ENCODE assay signal across 16 cellular contexts in genomic region chr1:25559031-25559430, GRCh38. TPM values are rescaled to one million over a fixed set of nuclear protein-coding genes. Genes with fewer than 3 reads are reported as not detected.
DNase-seq lines count a peak whose midpoint lies in the region; ATAC-seq, FAIRE-seq and TF ChIP-seq lines count a peak whose summit lies in the region.
"Had no signal": no experiment of that assay in that cellular context is flagged by ENCODE, and none has a peak within 500 bp of the region (broad histone marks: within the 10 kb centered on the region; RNA-seq: fewer than 3 reads in every experiment).

No MANE protein-coding gene starts in this region.

- FAIRE-seq in endothelial cell of umbilical vein (lab: Jason Lieb, UNC): peak; percentile 67
- FAIRE-seq: islet of Langerhans, pancreas had no signal

- H3K27ac ChIP-seq in CD8-positive, alpha-beta T cell (ENCODE audit: low read depth, low read length): peak overlapping the region; percentile 55
- H3K27ac ChIP-seq in RWPE1 (0 out of 2 replicates have a peak overlapping the region, but pooled peaks have one; percentile 6), endothelial cell of umbilical vein (ENCODE audit: insufficient read depth, low read depth, low read length) (peak overlapping the region; percentile 21), psoas muscle (peak overlapping the region; percentile 53), body of pancreas (no peak overlapping the region)
- H3K27ac ChIP-seq: pancreas, thoracic aorta had no signal

- dilution Hi-C loops in endothelial cell of umbilical vein (cut with MboI; ENCODE audit: extremely low pct_ligation_motif_present, low sequenced_read_pairs): no loop called here

- H3K36me3 Mint-ChIP-seq in CD8-positive, alpha-beta T cell: peaks cover 76% of the 10 kb centered on the region
- H3K36me3 Mint-ChIP-seq in natural killer cell: no peaks in the 10 kb centered on the region
- H3K36me3 Mint-ChIP-seq: brain had no signal

- H3K9ac ChIP-seq in endothelial cell of umbilical vein (replicated peaks; ENCODE audit: extremely low read depth, insufficient read depth, low read length): no peak overlapping the region

- no peaks in the 10 kb centered on the region for H3K79me2 ChIP-seq in endothelial cell of umbilical vein (ENCODE audit: control insufficient read depth, insufficient read depth, low read length)

- H3K27me3 Mint-ChIP-seq in CD8-positive, alpha-beta T cell (ENCODE audit: low read depth): no peaks in the 10 kb centered on the region
- no peaks in the 10 kb centered on the region for H3K27me3 Mint-ChIP-seq in natural killer cell (ENCODE audit: low read depth in 2 of 2)
- H3K27me3 Mint-ChIP-seq: brain had no signal

- no peak overlapping the region for H3K4me3 ChIP-seq in CD8-positive, alpha-beta T cell (ENCODE audit: low read depth, low read length)
- H3K4me3 ChIP-seq in endothelial cell of umbilical vein (replicated peaks in 1 of 3; ENCODE audit: insufficient read depth in 1 of 3, low read depth in 1 of 3, low read length in 3 of 3) (no peak overlapping the region), psoas muscle (no peak overlapping the region), body of pancreas (no peak overlapping the region)
- H3K4me3 ChIP-seq: GM23338, heart left ventricle, pancreas, thoracic aorta had no signal

- no peak overlapping the region for H3K4me2 ChIP-seq in endothelial cell of umbilical vein (ENCODE audit: insufficient read depth, low read length)
- H3K4me2 ChIP-seq: GM23338 had no signal

- H3K27me3 ChIP-seq in CD8-positive, alpha-beta T cell (ENCODE audit: insufficient read depth, low read length): no peaks in the 10 kb centered on the region
- H3K27me3 ChIP-seq in endothelial cell of umbilical vein (ENCODE audit: control insufficient read depth in 2 of 2, insufficient read depth in 2 of 2, low read length in 2 of 2): no peaks in the 10 kb centered on the region
- no peaks in the 10 kb centered on the region for H3K27me3 ChIP-seq in psoas muscle (ENCODE audit: insufficient read depth in 3 of 3, low read length in 2 of 3)
- H3K27me3 ChIP-seq in body of pancreas: no peaks in the 10 kb centered on the region
- H3K27me3 ChIP-seq: heart left ventricle, pancreas had no signal

- H2AFZ ChIP-seq in endothelial cell of umbilical vein (ENCODE audit: low read depth, low read length): no peak overlapping the region
- H2AFZ ChIP-seq: GM23338 had no signal

- H3K9me3 ChIP-seq in CD8-positive, alpha-beta T cell (ENCODE audit: low read length): no peaks in the 10 kb centered on the region
- no peaks in the 10 kb centered on the region for H3K9me3 ChIP-seq in endothelial cell of umbilical vein (replicated peaks; ENCODE audit: control insufficient read depth, insufficient read depth, low read length)
- H3K9me3 ChIP-seq in psoas muscle: no peaks in the 10 kb centered on the region
- no peaks in the 10 kb centered on the region for H3K9me3 ChIP-seq in body of pancreas
- H3K9me3 ChIP-seq: heart left ventricle, pancreas, thoracic aorta had no signal

- 37 to 51% (median 50%) methylated on average over 6 of the region's 6 CpGs for WGBS in psoas muscle, 3 donors
- WGBS in body of pancreas, 2 donors: 52 to 69% methylated on average over 6 of the region's 6 CpGs

- ATAC-seq in CD8-positive, alpha-beta T cell: no peak
- no peak for ATAC-seq in psoas muscle
- ATAC-seq in natural killer cell: no peak
- no peak for ATAC-seq in GM18511 (IDR thresholded peaks at IDR 0.05; ENCODE audit: unreplicated experiment)
- no peak for ATAC-seq in body of pancreas
- ATAC-seq: GM23338, pancreas had no signal

- peaks cover 94% of the 10 kb centered on the region for H3K4me1 Mint-ChIP-seq in CD8-positive, alpha-beta T cell (ENCODE audit: low read depth)
- H3K4me1 Mint-ChIP-seq in natural killer cell: peaks cover 28 to 63% of the 10 kb centered on the region in 2 donors
- H3K4me1 Mint-ChIP-seq: GM23338 had no signal

- POLR2A ChIA-PET in CD8-positive, alpha-beta T cell (lab: Charles Lee): interaction anchor here (0.6 to 4.2 kb wide), 2 partner anchors 13 to 16 kb away, joined by 3 to 18 read pairs; partner anchors contain the start of gene LDLRAP1
- POLR2A ChIA-PET in RWPE1 (lab: Yijun Ruan, JAX; ENCODE audit: low non-redundant PET) (interaction anchor here (0.6 kb wide), 1 partner anchor 14 kb away, joined by 3 read pairs; no protein-coding TSS in a partner anchor), endothelial cell of umbilical vein (lab: Charles Lee) (no interaction called here)

- DNase-seq in CD8-positive, alpha-beta T cell: no peak
- no peak for DNase-seq in RWPE1 (ENCODE audit: low spot score)
- DNase-seq in endothelial cell of umbilical vein (ENCODE audit: low read depth, low spot score): peak; percentile 27
- peak in 1 of 2 donors; percentile 42 for DNase-seq in psoas muscle
- DNase-seq in natural killer cell: no peak
- DNase-seq in body of pancreas: no peak
- DNase-seq: activated effector memory CD4-positive, alpha-beta T cell treated with anti-CD3 and anti-CD28 coated beads, Interleukin-2, amount 50 U/mL, for 16 hours; NCI-H187; NCI-H345 had no signal

- no peaks in the 10 kb centered on the region for H4K20me1 ChIP-seq in endothelial cell of umbilical vein (replicated peaks; ENCODE audit: control insufficient read depth, extremely low read depth, insufficient read depth, low read length)

- intact Hi-C loops in CD8-positive, alpha-beta T cell (cut with DNase I, micrococcal nuclease): no loop called here
- intact Hi-C loops in endothelial cell of umbilical vein (cut with micrococcal nuclease): no loop called here
- intact Hi-C loops in psoas muscle (cut with DNase I): no loop called here
- intact Hi-C loops in natural killer cell (cut with micrococcal nuclease): no loop called here
- intact Hi-C loops in body of pancreas (cut with DNase I): no loop called here

- no peaks in the 10 kb centered on the region for H3K9me3 Mint-ChIP-seq in CD8-positive, alpha-beta T cell
- no peaks in the 10 kb centered on the region for H3K9me3 Mint-ChIP-seq in natural killer cell
- H3K9me3 Mint-ChIP-seq: brain, GM23338 had no signal

- CTCF ChIA-PET in CD8-positive, alpha-beta T cell (lab: Charles Lee): interaction anchor here (0.9 to 1.5 kb wide), 3 partner anchors 8 to 46 kb away, joined by 3 read pairs; no protein-coding TSS in a partner anchor
- CTCF ChIA-PET in RWPE1 (lab: Yijun Ruan, JAX) (no interaction called here), endothelial cell of umbilical vein (lab: Charles Lee) (interaction anchor here (0.7 to 1.8 kb wide), 2 partner anchors 14 to 97 kb away, joined by 3 to 11 read pairs; no protein-coding TSS in a partner anchor)

- H3K36me3 ChIP-seq in CD8-positive, alpha-beta T cell (ENCODE audit: insufficient read depth, low read length): peaks cover 25% of the 10 kb centered on the region
- H3K36me3 ChIP-seq in endothelial cell of umbilical vein (ENCODE audit: control insufficient read depth in 2 of 2, extremely low read depth in 1 of 2, insufficient read depth in 2 of 2, low read length in 2 of 2) (peaks cover 0 to 11% of the 10 kb centered on the region in 2 experiments), psoas muscle (ENCODE audit: insufficient read depth in 1 of 2, low read depth in 1 of 2) (peaks cover 0 to 69% of the 10 kb centered on the region in 2 donors), body of pancreas (replicated peaks in 1 of 2; ENCODE audit: insufficient read depth in 1 of 2, low read depth in 2 of 2) (peaks cover 0 to 5% of the 10 kb centered on the region in 2 donors)

- peaks cover 84% of the 10 kb centered on the region for H3K4me1 ChIP-seq in CD8-positive, alpha-beta T cell (ENCODE audit: insufficient read depth, low read length)
- H3K4me1 ChIP-seq in endothelial cell of umbilical vein (ENCODE audit: control insufficient read depth, extremely low read depth, insufficient read depth, low read length) (peaks cover 43% of the 10 kb centered on the region), psoas muscle (peaks cover 40% of the 10 kb centered on the region), body of pancreas (peaks cover 3% of the 10 kb centered on the region)
- H3K4me1 ChIP-seq: pancreas had no signal

- TF ChIP-seq CTCF in CD8-positive, alpha-beta T cell (IDR thresholded peaks at IDR 0.05): no peak
- TF ChIP-seq CTCF in RWPE1 (conservative IDR thresholded peaks at IDR 0.05; ENCODE audit: low read depth) (no peak), endothelial cell of umbilical vein (IDR thresholded peaks at IDR 0.05; ENCODE audit: extremely low read depth in 1 of 2, insufficient read depth in 1 of 2, low read depth in 1 of 2, low read length in 2 of 2) (no peak), psoas muscle (IDR thresholded peaks at IDR 0.05) (no peak), natural killer cell (IDR thresholded peaks at IDR 0.05) (no peak), body of pancreas (IDR thresholded peaks at IDR 0.05) (no peak)

- H3K27ac Mint-ChIP-seq in CD8-positive, alpha-beta T cell: peak overlapping the region; percentile 96
- H3K27ac Mint-ChIP-seq in natural killer cell: peak overlapping the region in 1 of 2 donors; percentile 33
- H3K27ac Mint-ChIP-seq: brain, GM23338 had no signal

- H3K9me1 ChIP-seq in endothelial cell of umbilical vein (replicated peaks; ENCODE audit: control insufficient read depth, extremely low read depth, insufficient read depth, low read length): no peaks in the 10 kb centered on the region

- H3K4me3 Mint-ChIP-seq in CD8-positive, alpha-beta T cell: peak overlapping the region; percentile 53
- H3K4me3 Mint-ChIP-seq in natural killer cell: no peak overlapping the region
- H3K4me3 Mint-ChIP-seq: GM23338 had no signal

- TF ChIP-seq POLR2A in endothelial cell of umbilical vein (IDR thresholded peaks at IDR 0.05; ENCODE audit: low read depth, low read length) (no peak), body of pancreas (IDR thresholded peaks at IDR 0.05) (no peak)

- no TSS peak for BruUV-seq in endothelial cell of umbilical vein (replicated peaks; lab: Mats Ljungman, UMichigan)

RNA-seq across cellular contexts. Expression of gene LDLRAP1, which starts 15.6 kb away (rescaled TPM):
- 10 to 100 TPM; 46.1 to 49.5 TPM for total RNA-seq in CD8-positive, alpha-beta T cell
- total RNA-seq in endothelial cell of umbilical vein (20.8 and 24.7 TPM in 2 replicates), psoas muscle (10 to 100 TPM; 10.1 to 12.9 (median 10.9) TPM), natural killer cell (10 to 100 TPM; 25.2 to 34.0 (median 27.4) TPM), body of pancreas (10 to 100 TPM; 20.8 to 23.7 TPM)
- polyA plus RNA-seq in endothelial cell of umbilical vein (23.1 and 23.6 TPM in 2 replicates), psoas muscle (10 to 100 TPM in 1 of 3 donors, 1 to 10 TPM in 2; 5.6 to 10.5 (median 6.7) TPM)
- 22.0 and 22.9 TPM in 2 replicates for polyA plus RNA-seq in endothelial cell of umbilical vein (2011; cell fraction: cytosol; rRNA removed)
- polyA plus RNA-seq in endothelial cell of umbilical vein (2011; cell fraction: nucleus; rRNA removed): 27.0 and 29.1 TPM in 2 replicates
- polyA plus RNA-seq in endothelial cell of umbilical vein (2012): 13.5 and 14.5 TPM in 2 replicates
- polyA minus RNA-seq in endothelial cell of umbilical vein: 19.0 and 19.5 TPM in 2 replicates
- 12.2 TPM for polyA minus RNA-seq in endothelial cell of umbilical vein (2011; cell fraction: cytosol; rRNA and poly(A)+ RNA removed)
- polyA minus RNA-seq in endothelial cell of umbilical vein (2011; cell fraction: nucleus; rRNA and poly(A)+ RNA removed): 8.3 and 8.6 TPM in 2 replicates

RNA-seq across cellular contexts. Expression of gene MAN1C1, which starts 57.6 kb away (rescaled TPM):
- 10 to 100 TPM; 24.6 to 25.7 TPM for total RNA-seq in CD8-positive, alpha-beta T cell
- 0.85 and 4.0 TPM in 2 replicates for total RNA-seq in endothelial cell of umbilical vein
- polyA plus RNA-seq in endothelial cell of umbilical vein: 1.5 and 1.7 TPM in 2 replicates
- 0.63 and 1.2 TPM in 2 replicates for polyA plus RNA-seq in endothelial cell of umbilical vein (2011; cell fraction: cytosol; rRNA removed)
- polyA plus RNA-seq in endothelial cell of umbilical vein (2011; cell fraction: nucleus; rRNA removed): 1.1 and 1.4 TPM in 2 replicates
- polyA plus RNA-seq in endothelial cell of umbilical vein (2012): 0.50 and 0.63 TPM in 2 replicates
- 1.3 and 2.0 TPM in 2 replicates for polyA minus RNA-seq in endothelial cell of umbilical vein
- polyA minus RNA-seq in endothelial cell of umbilical vein (2011; cell fraction: cytosol; rRNA and poly(A)+ RNA removed): not detected
- 0.14 and 1.3 TPM in 2 replicates for polyA minus RNA-seq in endothelial cell of umbilical vein (2011; cell fraction: nucleus; rRNA and poly(A)+ RNA removed)
- 1 to 10 TPM; 1.8 to 6.7 (median 2.5) TPM for total RNA-seq in psoas muscle
- 1 to 10 TPM; 1.8 to 2.0 (median 1.9) TPM for polyA plus RNA-seq in psoas muscle
- total RNA-seq in natural killer cell: 1 to 10 TPM; 3.6 to 7.5 (median 7.1) TPM
- 10 to 100 TPM in 1 of 2 donors, 1 to 10 TPM in 1; 4.4 to 10.9 TPM for total RNA-seq in body of pancreas

Comparison
In these comparisons a context has a peak if more than half of its experiments do, and no peak if none do; other contexts are left out.
1. H3K27ac ChIP-seq: peak in CD8-positive, alpha-beta T cell (single experiment), RWPE1 (single experiment), endothelial cell of umbilical vein (single experiment) and psoas muscle (single experiment); none in body of pancreas (0 of 4).